ENCODE assay signal across 22 cellular contexts in the genomic region with DNA sequence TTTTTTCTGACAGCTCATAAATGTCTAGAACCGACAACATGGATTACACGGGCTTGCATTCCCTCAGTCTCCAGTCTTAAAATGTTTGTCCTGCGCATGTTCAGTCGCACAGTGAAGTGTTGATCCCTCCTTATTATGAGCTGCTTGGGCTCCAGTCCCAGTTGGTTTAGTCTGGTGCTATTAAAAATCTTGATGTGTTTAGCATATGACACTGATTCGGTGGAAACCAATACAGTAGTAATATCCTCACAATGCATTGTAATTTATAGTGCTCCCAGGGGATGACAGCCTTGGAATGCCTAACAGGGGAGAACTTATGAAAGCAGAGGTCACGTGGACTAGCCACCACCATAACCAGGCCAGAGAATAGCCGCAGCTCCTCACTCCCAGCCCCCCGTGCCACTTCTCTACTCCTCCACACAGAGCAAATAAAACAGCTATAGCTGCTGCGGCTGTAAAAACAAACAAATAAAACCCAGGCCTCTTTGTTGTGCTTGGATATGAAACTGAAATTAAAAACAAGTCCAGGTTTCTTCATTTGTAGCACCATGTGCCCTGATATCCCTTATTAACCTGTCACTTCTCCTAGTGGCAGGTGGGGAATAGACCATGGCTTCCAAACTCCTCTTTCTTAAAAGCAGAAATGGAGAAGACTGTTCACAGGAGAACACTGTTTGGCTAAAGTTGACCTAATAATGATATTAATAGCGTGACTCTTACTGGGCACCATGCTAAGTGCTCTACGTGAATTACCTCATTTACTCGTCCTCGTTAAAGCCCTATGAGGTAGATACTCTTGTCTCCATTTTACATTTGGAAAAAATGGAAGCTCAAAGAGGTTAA. TPM values are rescaled to one million over a fixed set of nuclear protein-coding genes. Genes with fewer than 3 reads are reported as not detected.
DNase-seq lines count a peak whose midpoint lies in the region; ATAC-seq, FAIRE-seq and TF ChIP-seq lines count a peak whose summit lies in the region.
"Had no signal": no experiment of that assay in that cellular context is flagged by ENCODE, and none has a peak within 500 bp of the region (broad histone marks: within the 10 kb centered on the region; RNA-seq: fewer than 3 reads in every experiment).

No MANE protein-coding gene starts in this region.

- H3K9me3 ChIP-seq in right atrium auricular region: no peaks in the 10 kb centered on the region
- no peaks in the 10 kb centered on the region for H3K9me3 ChIP-seq in subcutaneous abdominal adipose tissue (ENCODE audit: control insufficient read depth in 5 of 5, low read length in 5 of 5)
- H3K9me3 ChIP-seq: breast epithelium, MG63, Peyer's patch, thoracic aorta had no signal

- no peak for ATAC-seq in GM18498 (IDR thresholded peaks at IDR 0.05; ENCODE audit: unreplicated experiment)
- ATAC-seq: activated CD8-positive, alpha-beta memory T cell treated with anti-CD3 and anti-CD28 coated beads, Interleukin-2, amount 10 ng/mL, durations not matched to agents 7 days and 5 days; HCT116 had no signal

- no peak for TF ChIP-seq POLR2A in GM12891 (IDR thresholded peaks at IDR 0.05; ENCODE audit: low read depth, low read length)

- FAIRE-seq in GM12891 (lab: Jason Lieb, UNC): no peak

- H3K27ac ChIP-seq in right atrium auricular region: peak overlapping the region; percentile 14 to 64
- peak overlapping the region; percentile 7 for H3K27ac ChIP-seq in subcutaneous abdominal adipose tissue (ENCODE audit: low read depth, low read length)
- H3K27ac ChIP-seq: breast epithelium, HL-60, parathyroid adenoma, Peyer's patch, thoracic aorta had no signal

- no peaks in the 10 kb centered on the region for H3K27me3 ChIP-seq in right atrium auricular region
- no peaks in the 10 kb centered on the region for H3K27me3 ChIP-seq in subcutaneous abdominal adipose tissue (ENCODE audit: control insufficient read depth in 5 of 5, insufficient read depth in 4 of 5, low read length in 5 of 5)
- H3K27me3 ChIP-seq: breast epithelium, MG63, Peyer's patch had no signal

- peak; percentile 26 for DNase-seq in NCI-H2107 treated with DMSO at 0.1 percent for 48 hours (lab: John Stamatoyannopoulos, UW; ENCODE audit: unreplicated experiment)
- no peak for DNase-seq in NCI-H2107 (lab: John Stamatoyannopoulos, UW)
- DNase-seq in NCI-H510A treated with DMSO at 0.1 percent for 48 hours (lab: John Stamatoyannopoulos, UW): peak; percentile 61
- no peak for DNase-seq in right atrium auricular region (ENCODE audit: low spot score)
- no peak for DNase-seq in GM12891 (ENCODE audit: insufficient read length, low spot score)
- no peak for DNase-seq in UCSD-AML1 (lab: John Stamatoyannopoulos, UW; ENCODE audit: unreplicated experiment)
- DNase-seq: activated CD8-positive, alpha-beta memory T cell treated with anti-CD3 and anti-CD28 coated beads, Interleukin-2, amount 10 ng/mL, durations not matched to agents 7 days and 5 days; C1 segment of cervical spinal cord; dermis blood vessel endothelial cell; IMR-90; MG63; NCI-H2081; NCI-H774; Peyer's patch had no signal

- no peak for TF ChIP-seq CTCF in right atrium auricular region (IDR thresholded peaks at IDR 0.05)

- peak overlapping the region in 1 of 5 donors; percentile 9 for H3K9ac ChIP-seq in subcutaneous abdominal adipose tissue (ENCODE audit: low read length in 5 of 5)
- H3K9ac ChIP-seq: parathyroid adenoma had no signal

- H3K4me3 ChIP-seq in right atrium auricular region (no peak overlapping the region), subcutaneous abdominal adipose tissue (ENCODE audit: low read depth in 1 of 5, low read length in 5 of 5) (peak overlapping the region in 1 of 5 donors; percentile 23)
- H3K4me3 ChIP-seq: breast epithelium, lung, MG63, Peyer's patch, thoracic aorta had no signal

- H3K36me3 ChIP-seq in right atrium auricular region: no peaks in the 10 kb centered on the region
- peaks cover 0 to 4% (median 0%) of the 10 kb centered on the region in 5 donors for H3K36me3 ChIP-seq in subcutaneous abdominal adipose tissue (ENCODE audit: control insufficient read depth in 5 of 5, insufficient read depth in 5 of 5, low read length in 5 of 5)
- H3K36me3 ChIP-seq: breast epithelium, MG63, Peyer's patch, thoracic aorta had no signal

- H3K4me1 ChIP-seq in right atrium auricular region (peaks cover 0 to 18% of the 10 kb centered on the region in 2 donors), subcutaneous abdominal adipose tissue (ENCODE audit: control insufficient read depth in 5 of 5, insufficient read depth in 5 of 5, low read length in 5 of 5) (peaks cover 0 to 17% (median 12%) of the 10 kb centered on the region in 5 donors)
- H3K4me1 ChIP-seq: breast epithelium, parathyroid adenoma, Peyer's patch had no signal

TF ChIP-seq in GM12891, 5 proteins besides CTCF, POLR2A, EP300 and RAD21:
- TF ChIP-seq POU2F2 (IDR thresholded peaks at IDR 0.05; ENCODE audit: low read depth, low read length): no peak
- TF ChIP-seq POLR2AphosphoS5 (IDR thresholded peaks at IDR 0.05; ENCODE audit: low read depth, low read length): no peak
- TF ChIP-seq PAX5 (IDR thresholded peaks at IDR 0.05; ENCODE audit: insufficient read depth, low read length, severe bottlenecking): no peak
- TF ChIP-seq TAF1 (IDR thresholded peaks at IDR 0.05; ENCODE audit: low read depth, low read length): no peak
- no peak for TF ChIP-seq SPI1 (IDR thresholded peaks at IDR 0.05; ENCODE audit: low read depth, low read length)

RNA-seq across cellular contexts. Expression of gene DPCD, which starts 7.7 kb away (rescaled TPM):
- 10 to 100 TPM; 32.0 to 40.3 TPM for total RNA-seq in right atrium auricular region
- polyA plus RNA-seq in GM12891 (2012; ENCODE audit: low read depth, missing spikeins): 34.5 TPM

RNA-seq across cellular contexts. Expression of gene POLL, which starts 7.8 kb away (rescaled TPM):
- 10 to 100 TPM; 13.0 to 25.5 TPM for total RNA-seq in right atrium auricular region
- polyA plus RNA-seq in GM12891 (2012; ENCODE audit: low read depth, missing spikeins): 16.4 TPM

Comparison
In these comparisons a context has a peak if more than half of its experiments do, and no peak if none do; other contexts are left out.
1. DNase-seq: peak in NCI-H2107 treated with DMSO at 0.1 percent for 48 hours (single experiment) and NCI-H510A treated with DMSO at 0.1 percent for 48 hours (single experiment); none in NCI-H2107 (single experiment), right atrium auricular region (single experiment), GM12891 (single experiment) and UCSD-AML1 (single experiment).